21 cellular contexts compared by ENCODE assay signal in genomic region chr6:15200087-15200486, GRCh38. TPM values are rescaled to one million over a fixed set of nuclear protein-coding genes. Genes with fewer than 3 reads are reported as not detected.
DNase-seq lines count a peak whose midpoint lies in the region; ATAC-seq and TF ChIP-seq lines count a peak whose summit lies in the region.
"Had no signal": no experiment of that assay in that cellular context is flagged by ENCODE, and none has a peak within 500 bp of the region (broad histone marks: within the 10 kb centered on the region; RNA-seq: fewer than 3 reads in every experiment).

No MANE protein-coding gene starts in this region.

- H3K4me2 ChIP-seq in hepatocyte = no peak overlapping the region
- H3K4me2 ChIP-seq: BLaER1 treated with 17β-estradiol and CSF1 and Interleukin-3, amounts not matched to agents 10 nM and 100 nM; GM23338; KMS-11 had no signal

- no peaks in the 10 kb centered on the region for H3K9me3 ChIP-seq in RWPE2 (ENCODE audit: severe bottlenecking)
- H3K9me3 ChIP-seq in hepatocyte (ENCODE audit: low read depth) = no peaks in the 10 kb centered on the region
- H3K9me3 ChIP-seq: BLaER1 treated with 17β-estradiol and CSF1 and Interleukin-3, amounts not matched to agents 10 nM and 100 nM; Caco-2; HAP-1 had no signal

- peak; percentile 42 for DNase-seq in NCI-H82 (lab: John Stamatoyannopoulos, UW)
- DNase-seq in NCI-H82 treated with DMSO at 0.1 percent for 48 hours (lab: John Stamatoyannopoulos, UW; ENCODE audit: unreplicated experiment) = no peak
- DNase-seq in RWPE2 (ENCODE audit: low spot score) = no peak
- DNase-seq in foreskin keratinocyte = peak; percentile 60 to 83
- DNase-seq in nucleus accumbens (lab: John Stamatoyannopoulos, UW) = no peak
- DNase-seq in posterior vena cava (ENCODE audit: low spot score) = no peak
- no peak for DNase-seq in hepatocyte (ENCODE audit: low spot score)
- DNase-seq: 8988T; Caco-2; CD4-positive, alpha-beta memory T cell; DMS153; MV-4-11; NCI-H1105 treated with DMSO at 0.1 percent for 48 hours; NCI-H1694 treated with DMSO at 0.1 percent for 48 hours; NCI-H2081 treated with DMSO at 0.1 percent for 48 hours; OCI-M1; SHP77 had no signal

- no peaks in the 10 kb centered on the region for H3K79me2 ChIP-seq in hepatocyte

- ATAC-seq in RWPE2 (ENCODE audit: low read depth) (peak; percentile 29; the same call in 1 of the 3 replicates), foreskin keratinocyte (peak; percentile 69)
- ATAC-seq: GM23338 had no signal

- no peaks in the 10 kb centered on the region for H4K20me1 ChIP-seq in hepatocyte (ENCODE audit: insufficient read depth, poor library complexity, severe bottlenecking)
- H4K20me1 ChIP-seq: BLaER1 treated with 17β-estradiol and CSF1 and Interleukin-3, amounts not matched to agents 10 nM and 100 nM had no signal

- 63% methylated on average over 5 of the region's 5 CpGs for WGBS in hepatocyte (ENCODE audit: low lambda C conversion rate, missing lambda C conversion rate)

- H3K4me1 ChIP-seq in RWPE2 (ENCODE audit: insufficient read depth, poor library complexity, severe bottlenecking) = no peaks in the 10 kb centered on the region
- H3K4me1 ChIP-seq in foreskin keratinocyte = no peaks in the 10 kb centered on the region
- H3K4me1 ChIP-seq in hepatocyte (ENCODE audit: insufficient read depth) = no peaks in the 10 kb centered on the region
- H3K4me1 ChIP-seq: BLaER1 treated with 17β-estradiol and CSF1 and Interleukin-3, amounts not matched to agents 10 nM and 100 nM; Caco-2; HAP-1 had no signal

- intact Hi-C loops in posterior vena cava (cut with DNase I) = no loop called here

- H3K27ac ChIP-seq in RWPE2 (ENCODE audit: poor library complexity, severe bottlenecking) = no peak overlapping the region
- no peak overlapping the region for H3K27ac ChIP-seq in foreskin keratinocyte
- no peak overlapping the region for H3K27ac ChIP-seq in hepatocyte
- H3K27ac ChIP-seq: BLaER1 treated with 17β-estradiol and CSF1 and Interleukin-3, amounts not matched to agents 10 nM and 100 nM; KMS-11 had no signal

- H3K4me3 ChIP-seq in RWPE2 (ENCODE audit: severe bottlenecking) = no peak overlapping the region
- H3K4me3 ChIP-seq in hepatocyte = no peak overlapping the region
- H3K4me3 ChIP-seq: BLaER1 treated with 17β-estradiol and CSF1 and Interleukin-3, amounts not matched to agents 10 nM and 100 nM; GM23338; HAP-1 had no signal

- no peak overlapping the region for H2AFZ ChIP-seq in hepatocyte
- H2AFZ ChIP-seq: GM23338 had no signal

- H3K9me2 ChIP-seq in hepatocyte (replicated peaks; ENCODE audit: insufficient read depth) = no peaks in the 10 kb centered on the region

- no peak for TF ChIP-seq CTCF in RWPE2 (IDR thresholded peaks at IDR 0.05; ENCODE audit: poor library complexity, severe bottlenecking)
- TF ChIP-seq CTCF in foreskin keratinocyte (conservative IDR thresholded peaks at IDR 0.05) = no peak
- TF ChIP-seq CTCF in hepatocyte (IDR thresholded peaks at IDR 0.05; ENCODE audit: poor library complexity) = no peak

- H3K27me3 ChIP-seq in RWPE2 (ENCODE audit: insufficient read depth, poor library complexity, severe bottlenecking) = no peaks in the 10 kb centered on the region
- no peaks in the 10 kb centered on the region for H3K27me3 ChIP-seq in foreskin keratinocyte
- H3K27me3 ChIP-seq in hepatocyte = no peaks in the 10 kb centered on the region
- H3K27me3 ChIP-seq: BLaER1 treated with 17β-estradiol and CSF1 and Interleukin-3, amounts not matched to agents 10 nM and 100 nM had no signal

- H3K36me3 ChIP-seq in RWPE2 (ENCODE audit: low read depth) (no peaks in the 10 kb centered on the region), hepatocyte (replicated peaks; ENCODE audit: insufficient read depth, low read depth) (no peaks in the 10 kb centered on the region)
- H3K36me3 ChIP-seq: BLaER1 treated with 17β-estradiol and CSF1 and Interleukin-3, amounts not matched to agents 10 nM and 100 nM; HAP-1 had no signal

RNA-seq across cellular contexts. Expression of gene JARID2, which starts 45.8 kb away (rescaled TPM):
- total RNA-seq in foreskin keratinocyte (17.6 and 22.3 TPM in 2 replicates), posterior vena cava (1 to 10 TPM; 8.3 to 9.5 TPM), hepatocyte (7.7 and 11.6 TPM in 2 replicates)
- polyA plus RNA-seq in foreskin keratinocyte (4.7 and 5.6 TPM in 2 replicates), hepatocyte (4.6 and 6.8 TPM in 2 replicates)

Comparison
In these comparisons a context has a peak if more than half of its experiments do, and no peak if none do; other contexts are left out.
1. DNase-seq: peak in NCI-H82 (single experiment) and foreskin keratinocyte (2 of 2); none in NCI-H82 treated with DMSO at 0.1 percent for 48 hours (single experiment), RWPE2 (single experiment), nucleus accumbens (0 of 56), posterior vena cava (single experiment) and hepatocyte (single experiment).